ENCODE assay signal across 22 cellular contexts in genomic region chr1:172489847-172490246, GRCh38.
"Had no signal": no experiment of that assay in that cellular context is flagged by ENCODE, and none has a peak within 500 bp of the region (broad histone marks: within the 10 kb centered on the region; RNA-seq: fewer than 3 reads in every experiment).

No MANE protein-coding gene starts in this region.

- H3K9me3 ChIP-seq: SJSA1 had no signal

- ATAC-seq: activated CD8-positive, alpha-beta memory T cell treated with anti-CD3 and anti-CD28 coated beads, Interleukin-2, amount 10 ng/mL, durations not matched to agents 7 days and 5 days; activated T-cell treated with anti-CD3 and anti-CD28 coated beads, Interleukin-2, amount 50 U/mL, for 4 hours; Right ventricle myocardium inferior; SK-N-SH treated with all-trans-retinoic acid at 6 μM for 48 hours; T-helper 17 cell had no signal

- H3K4me2 ChIP-seq: PC-9 had no signal

- H3K4me3 ChIP-seq: PC-9, SJSA1 had no signal

- FAIRE-seq: TTC549 had no signal

- H3K4me1 ChIP-seq: SJSA1 had no signal

- H3K36me3 ChIP-seq: SJSA1 had no signal

- DNase-seq: activated B cell treated with CpG ODN at 0.5 μM for 24 hours; activated CD4-positive, alpha-beta T cell treated with anti-CD3 and anti-CD28 coated beads for 1 hour; activated CD4-positive, alpha-beta T cell treated with anti-CD3 and anti-CD28 coated beads, Interleukin-2, amount 10 ng/mL, durations not matched to agents 24 days and 14 days; activated CD4-positive, alpha-beta T cell treated with anti-CD3 and anti-CD28 coated beads, Interleukin-2, amount 50 U/mL, for 48 hours; activated CD8-positive, alpha-beta memory T cell treated with anti-CD3 and anti-CD28 coated beads, Interleukin-2, amount 10 ng/mL, durations not matched to agents 7 days and 5 days; activated effector memory CD4-positive, alpha-beta T cell treated with anti-CD3 and anti-CD28 coated beads, Interleukin-2, amount 50 U/mL, for 16 hours; activated naive CD4-positive, alpha-beta T cell treated with anti-CD3 and anti-CD28 coated beads for 36 hours; activated T-cell treated with anti-CD3 and anti-CD28 coated beads, Interleukin-2, amount 50 U/mL, for 4 hours; anterior cingulate cortex; Karpas-422; NCI-H1105 treated with DMSO at 0.1 percent for 48 hours; NCI-H1436 treated with DMSO at 0.1 percent for 48 hours; NCI-H187; NCI-H2081; NCI-H524; PC-9; T-helper 17 cell; T1000 had no signal

- H2AFZ ChIP-seq: PC-9 had no signal

- H3K27ac ChIP-seq: PC-9, SJSA1 had no signal
